1 cellular context compared by ENCODE assay signal in genomic region chr13:50230365-50230978, GRCh38.
TF ChIP-seq lines count a peak whose summit lies in the region.

No MANE protein-coding gene starts in this region.

TF ChIP-seq in WTC11, 78 proteins besides CTCF, POLR2A, EP300 and RAD21 (continued from another document):
- TF ChIP-seq E2F4 (CRISPR knock-in tag; IDR thresholded peaks at IDR 0.05; ENCODE audit: borderline replicate concordance, low read depth): no peak
- TF ChIP-seq NFATC4 (CRISPR knock-in tag; IDR thresholded peaks at IDR 0.05): no peak
- TF ChIP-seq ZNF121 (CRISPR knock-in tag; IDR thresholded peaks at IDR 0.05): no peak
- no peak for TF ChIP-seq ZNF396 (CRISPR knock-in tag; IDR thresholded peaks at IDR 0.05; ENCODE audit: borderline replicate concordance)
